In the genomic region with DNA sequence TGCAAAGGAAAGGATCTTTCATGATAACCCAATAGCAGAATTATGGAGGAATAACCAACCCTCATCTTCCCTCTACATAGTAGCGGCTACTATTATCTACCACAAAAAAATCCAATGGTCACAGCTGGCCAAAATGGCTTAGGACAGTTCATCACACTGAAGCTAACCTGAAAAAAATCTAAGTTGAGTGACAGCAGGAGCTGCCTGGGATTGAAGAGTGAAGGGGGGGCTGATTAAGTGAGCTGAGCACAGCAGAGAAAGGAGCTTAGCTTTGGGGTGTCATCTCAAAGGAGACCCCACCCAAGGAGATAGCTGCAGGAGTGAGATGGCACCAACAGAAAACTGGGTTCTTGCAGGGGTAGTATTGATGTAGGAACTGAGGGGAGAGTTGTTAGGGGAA, we compare ENCODE assay signal across 26 cellular contexts. TPM values are rescaled to one million over a fixed set of nuclear protein-coding genes. Genes with fewer than 3 reads are reported as not detected.
DNase-seq lines count a peak whose midpoint lies in the region; ATAC-seq, FAIRE-seq and TF ChIP-seq lines count a peak whose summit lies in the region.
"Had no signal": no experiment of that assay in that cellular context is flagged by ENCODE, and none has a peak within 500 bp of the region (broad histone marks: within the 10 kb centered on the region; RNA-seq: fewer than 3 reads in every experiment).

No MANE protein-coding gene starts in this region.

- H3K9me1 ChIP-seq in K562 (ENCODE audit: control insufficient read depth, insufficient read depth, low read length) = no peaks in the 10 kb centered on the region

- H3K4me1 ChIP-seq in K562 (replicated peaks in 1 of 2; ENCODE audit: control insufficient read depth in 2 of 2, insufficient read depth in 2 of 2, low read length in 2 of 2) = peaks cover 25 to 58% of the 10 kb centered on the region in 2 experiments

- H3K27me3 ChIP-seq in K562 (ENCODE audit: control insufficient read depth in 2 of 2, insufficient read depth in 2 of 2, low read length in 2 of 2) = no peaks in the 10 kb centered on the region
- H3K27me3 ChIP-seq: upper lobe of left lung had no signal

- TF ChIP-seq EP300 in K562 (IDR thresholded peaks at IDR 0.05; ENCODE audit: low read length) = no peak

- in situ Hi-C loops in K562 (cut with MboI) = loop anchor here (25.0 kb wide), 1 partner anchor 589 kb away; no protein-coding TSS in a partner anchor

- WGBS in K562 (ENCODE audit: insufficient coverage, low coverage, missing lambda C conversion rate) = 60% methylated on average over 1 of the region's 1 CpG

- no peak overlapping the region for H3K4me2 ChIP-seq in K562 (ENCODE audit: insufficient read depth, low read length)

- no peaks in the 10 kb centered on the region for H4K20me1 ChIP-seq in K562 (replicated peaks; ENCODE audit: control insufficient read depth, insufficient read depth, low read length)

- BruUV-seq in Calu3 (replicated peaks; lab: Mats Ljungman, UMichigan) (no TSS peak), K562 (replicated peaks; lab: Mats Ljungman, UMichigan) (no TSS peak)

- H3K9me3 Mint-ChIP-seq in T-helper 1 cell treated with Interleukin-12 subunit alpha and Interleukin-12 subunit beta and Interleukin-4 antibody, amounts not matched to agents 30 μg/mL and 1 μg/mL, for 36 hours = no peaks in the 10 kb centered on the region
- H3K9me3 Mint-ChIP-seq in Calu3 (ENCODE audit: low read depth, unreplicated experiment) = no peaks in the 10 kb centered on the region
- H3K9me3 Mint-ChIP-seq in naive thymus-derived CD8-positive, alpha-beta T cell = no peaks in the 10 kb centered on the region
- H3K9me3 Mint-ChIP-seq: T-helper 2 cell treated with Interferon-gamma antibody and Interleukin-4, amounts not matched to agents 5 μg/mL and 100 μg/mL, for 36 hours had no signal

- CTCF ChIA-PET in Calu3 (lab: Charles Lee) = interaction anchor here (1.4 to 2.3 kb wide), 3 partner anchors 9 to 37 kb away, joined by 5 to 11 read pairs (median 7); no protein-coding TSS in a partner anchor
- CTCF ChIA-PET in K562 (lab: Yijun Ruan, JAX; ENCODE audit: low intra/inter-chr PET ratio) = no interaction called here

- no peak for TF ChIP-seq POLR2A in K562 (conservative IDR thresholded peaks at IDR 0.05)

- H3K27ac ChIP-seq in K562 (ENCODE audit: extremely low read depth, low read depth, low read length) = no peak overlapping the region
- H3K27ac ChIP-seq: 22Rv1, neutrophil, RWPE1, skin epidermis had no signal

- no peak overlapping the region for H3K4me3 Mint-ChIP-seq in T-helper 1 cell treated with Interleukin-12 subunit alpha and Interleukin-12 subunit beta and Interleukin-4 antibody, amounts not matched to agents 30 μg/mL and 1 μg/mL, for 36 hours
- H3K4me3 Mint-ChIP-seq in Calu3 (ENCODE audit: low read depth, unreplicated experiment) = no peak overlapping the region
- peak overlapping the region in 1 of 10 donors; percentile 15 for H3K4me3 Mint-ChIP-seq in naive thymus-derived CD8-positive, alpha-beta T cell
- H3K4me3 Mint-ChIP-seq: T-helper 2 cell treated with Interferon-gamma antibody and Interleukin-4, amounts not matched to agents 5 μg/mL and 100 μg/mL, for 36 hours had no signal

- H3K4me1 Mint-ChIP-seq in T-helper 1 cell treated with Interleukin-12 subunit alpha and Interleukin-12 subunit beta and Interleukin-4 antibody, amounts not matched to agents 30 μg/mL and 1 μg/mL, for 36 hours (ENCODE audit: low read depth) = peaks cover 54% of the 10 kb centered on the region
- H3K4me1 Mint-ChIP-seq in Calu3 (ENCODE audit: low read depth, unreplicated experiment) = peaks cover 100% of the 10 kb centered on the region
- peaks cover 37 to 47% (median 46%) of the 10 kb centered on the region in 4 donors for H3K4me1 Mint-ChIP-seq in naive thymus-derived CD8-positive, alpha-beta T cell

- FAIRE-seq in K562 (lab: Jason Lieb, UNC) = no peak
- FAIRE-seq: H1, kidney had no signal

- no peaks in the 10 kb centered on the region for H3K79me2 ChIP-seq in K562 (ENCODE audit: control insufficient read depth, insufficient read depth, low read length)

- H3K36me3 Mint-ChIP-seq in T-helper 1 cell treated with Interleukin-12 subunit alpha and Interleukin-12 subunit beta and Interleukin-4 antibody, amounts not matched to agents 30 μg/mL and 1 μg/mL, for 36 hours (ENCODE audit: low read depth) = no peaks in the 10 kb centered on the region
- H3K36me3 Mint-ChIP-seq in Calu3 (ENCODE audit: insufficient read depth, unreplicated experiment) = peaks cover 50% of the 10 kb centered on the region
- no peaks in the 10 kb centered on the region for H3K36me3 Mint-ChIP-seq in naive thymus-derived CD8-positive, alpha-beta T cell

- peak overlapping the region; percentile 14 for H3K27ac Mint-ChIP-seq in T-helper 1 cell treated with Interleukin-12 subunit alpha and Interleukin-12 subunit beta and Interleukin-4 antibody, amounts not matched to agents 30 μg/mL and 1 μg/mL, for 36 hours
- peak overlapping the region; percentile 96 for H3K27ac Mint-ChIP-seq in Calu3 (ENCODE audit: unreplicated experiment)
- H3K27ac Mint-ChIP-seq in naive thymus-derived CD8-positive, alpha-beta T cell = peak overlapping the region; percentile 6 to 98 (median 70)
- H3K27ac Mint-ChIP-seq: T-helper 2 cell treated with Interferon-gamma antibody and Interleukin-4, amounts not matched to agents 5 μg/mL and 100 μg/mL, for 36 hours had no signal

- TF ChIP-seq RAD21 in K562 (CRISPR knock-in tag; conservative IDR thresholded peaks at IDR 0.05 in 1 of 2, IDR thresholded peaks at IDR 0.05 in 1 of 2) = no peak

- DNase-seq in T-helper 1 cell (no peak), Calu3 (no peak), K562 (ENCODE audit: extremely low read depth in 1 of 4, low spot score in 3 of 4) (no peak), kidney tubule cell (ENCODE audit: low spot score) (no peak), NCI-H187 treated with DMSO at 0.1 percent for 48 hours (lab: John Stamatoyannopoulos, UW) (no peak), NCI-H2029 treated with DMSO at 0.1 percent for 48 hours (lab: John Stamatoyannopoulos, UW) (no peak)
- no peak for DNase-seq in naive thymus-derived CD8-positive, alpha-beta T cell
- DNase-seq: activated CD4-positive, alpha-beta T cell treated with anti-CD3 and anti-CD28 coated beads, Interleukin-2, amount 50 U/mL, for 48 hours; activated gamma-delta T cell treated with Interleukin-2 at 50 U/mL for 16 hours; activated T-cell treated with anti-CD3 and anti-CD28 coated beads for 4 hours; COR-L47; cortex of kidney; kidney; NCI-H1048; NCI-H2227 treated with DMSO at 0.1 percent for 48 hours; stimulated activated CD4-positive, alpha-beta T cell treated with anti-CD3 and anti-CD28 coated beads, Interleukin-1b, Interleukin-23, amount 100 ng/mL, for 48 hours; upper lobe of left lung had no signal

- H3K36me3 ChIP-seq in K562 (ENCODE audit: control insufficient read depth, insufficient read depth, low read length) = no peaks in the 10 kb centered on the region
- H3K36me3 ChIP-seq: neutrophil, upper lobe of left lung had no signal

- no peak overlapping the region for H3K4me3 ChIP-seq in K562
- H3K4me3 ChIP-seq: lung, SK-N-MC, skin epidermis, upper lobe of left lung had no signal

- peak overlapping the region in 1 of 2 experiments; percentile 46; a peak in 1 of 4 replicates for H3K9ac ChIP-seq in K562 (ENCODE audit: insufficient read depth in 1 of 2, low read depth in 2 of 2, low read length in 2 of 2)

- H2AFZ ChIP-seq in K562 (ENCODE audit: low read depth, low read length) = no peak overlapping the region

- TF ChIP-seq CTCF in Calu3 (IDR thresholded peaks at IDR 0.05; ENCODE audit: unreplicated experiment) (no peak), K562 (IDR thresholded peaks at IDR 0.05 in 2 of 3, conservative IDR thresholded peaks at IDR 0.05 in 1 of 3; ENCODE audit: insufficient read depth in 2 of 3, low read depth in 1 of 3, low read length in 3 of 3) (no peak)

- H3K27me3 Mint-ChIP-seq in T-helper 1 cell treated with Interleukin-12 subunit alpha and Interleukin-12 subunit beta and Interleukin-4 antibody, amounts not matched to agents 30 μg/mL and 1 μg/mL, for 36 hours (ENCODE audit: low read depth) = no peaks in the 10 kb centered on the region
- H3K27me3 Mint-ChIP-seq in Calu3 (ENCODE audit: unreplicated experiment) = no peaks in the 10 kb centered on the region
- no peaks in the 10 kb centered on the region for H3K27me3 Mint-ChIP-seq in naive thymus-derived CD8-positive, alpha-beta T cell

- POLR2A ChIA-PET in K562 (lab: Yijun Ruan, JAX) = interaction anchor here (0.8 to 4.4 kb wide), 5 partner anchors 10 to 34 kb away, joined by 3 to 23 read pairs (median 3); no protein-coding TSS in a partner anchor
- POLR2A ChIA-PET in naive thymus-derived CD8-positive, alpha-beta T cell (lab: Charles Lee) = interaction anchor here (1.7 to 7.9 kb wide), 2 partner anchors 33 to 37 kb away, joined by 4 to 67 read pairs; partner anchors contain the start of gene CCNL1

- intact Hi-C loops in Calu3 (cut with micrococcal nuclease; ENCODE audit: unreplicated experiment) = no loop called here
- intact Hi-C loops in K562 (cut with micrococcal nuclease) = no loop called here

- H3K9me3 ChIP-seq in K562 (replicated peaks; ENCODE audit: control insufficient read depth, insufficient read depth, low read depth, low read length) = no peaks in the 10 kb centered on the region
- H3K9me3 ChIP-seq: neutrophil, upper lobe of left lung had no signal

- ATAC-seq in K562 = no peak
- ATAC-seq in naive thymus-derived CD8-positive, alpha-beta T cell = no peak

RNA-seq across cellular contexts. Expression of gene CCNL1, which starts 33.6 kb away (rescaled TPM):
- total RNA-seq in Calu3 (2022) (291 and 303 TPM in 2 replicates), K562 (2014; rRNA removed) (132 and 172 TPM in 2 replicates), K562 (2014; rRNA removed; fragmentation: Illumina TruSeq; extraction: Trizol) (124 and 133 TPM in 2 replicates), K562 (2015; rRNA removed; fragmentation: Illumina TruSeq; extraction: Trizol) (153 and 161 TPM in 2 replicates), K562 (2021) (112 and 126 TPM in 2 replicates)
- total RNA-seq in K562 (2011; cell fraction: chromatin; rRNA removed; ENCODE audit: low replicate concordance) = 412 and 933 TPM in 2 replicates
- 305 and 368 TPM in 2 replicates for total RNA-seq in K562 (2011; cell fraction: nucleolus; rRNA removed)
- total RNA-seq in K562 (2011; cell fraction: nucleoplasm; rRNA removed) = 399 and 401 TPM in 2 replicates
- polyA plus RNA-seq in K562 (2011; rRNA removed) (186 and 201 TPM in 2 replicates), K562 (2014; fragmentation: Illumina TruSeq; extraction: Trizol) (77.7 and 107 TPM in 2 replicates), K562 (2014; fragmentation: Nextera tagmentation; extraction: Ambion mirVana) (10 to 100 TPM; 16.1 to 32.4 TPM), K562 (2014; rRNA removed) (134 and 154 TPM in 2 replicates)
- polyA plus RNA-seq in K562 (2011; cell fraction: cytosol; rRNA removed) = 57.8 and 58.8 TPM in 2 replicates
- polyA plus RNA-seq in K562 (2011; cell fraction: nucleus; rRNA removed) = 1,501 and 1,632 TPM in 2 replicates
- polyA plus RNA-seq in K562 (2012) = 70.5 and 112 TPM in 2 replicates
- 210 and 248 TPM in 2 replicates for polyA minus RNA-seq in K562 (2011; rRNA and poly(A)+ RNA removed)
- 78.9 and 112 TPM in 2 replicates for polyA minus RNA-seq in K562 (2011; cell fraction: cytosol; rRNA and poly(A)+ RNA removed)
- 962 and 1,250 TPM in 2 replicates for polyA minus RNA-seq in K562 (2011; cell fraction: nucleus; rRNA and poly(A)+ RNA removed)
- total RNA-seq in naive thymus-derived CD8-positive, alpha-beta T cell = 100 to 1,000 TPM; 385 to 388 TPM
- polyA plus RNA-seq in naive thymus-derived CD8-positive, alpha-beta T cell = 10 to 100 TPM; 52.9 to 57.0 (median 54.9) TPM

Comparison
In these comparisons a context has a peak if more than half of its experiments do, and no peak if none do; other contexts are left out.
1. H3K27ac Mint-ChIP-seq: peak in every context shown above with its lines; median percentile 96 in Calu3; 70 in naive thymus-derived CD8-positive, alpha-beta T cell; 14 in T-helper 1 cell treated with Interleukin-12 subunit alpha and Interleukin-12 subunit beta and Interleukin-4 antibody, amounts not matched to agents 30 μg/mL and 1 μg/mL, for 36 hours.